In genomic region chr15:31326729-31327673, GRCh38 we compare ENCODE assay signal across 8 cellular contexts. TPM values are rescaled to one million over a fixed set of nuclear protein-coding genes. Genes with fewer than 3 reads are reported as not detected.
DNase-seq lines count a peak whose midpoint lies in the region; ATAC-seq and TF ChIP-seq lines count a peak whose summit lies in the region.

Gene KLF13 (plus strand): TSS chr15:31326835. CDS start chr15:31327213, 378 bp downstream.

- H3K9ac ChIP-seq in OCI-LY3 (ENCODE audit: low read length) = peak within 1 kb of the TSS; percentile 92

- H3K27me3 ChIP-seq in OCI-LY3 (ENCODE audit: low read depth, low read length) = no peaks in the 10 kb centered on the region

- DNase-seq in DMS53 (lab: John Stamatoyannopoulos, UW) (peak; percentile 89), DMS53 treated with DMSO at 0.1 percent for 48 hours (lab: John Stamatoyannopoulos, UW; ENCODE audit: unreplicated experiment) (no peak), cardiac septum (ENCODE audit: low spot score) (peak; percentile 86), progenitor cell of endocrine pancreas (ENCODE audit: low spot score, unreplicated experiment) (no peak), islet precursor cell (no peak)
- no peak for DNase-seq in activated naive CD8-positive, alpha-beta T cell treated with anti-CD3 and anti-CD28 coated beads, Interleukin-2, amount 10 ng/mL, durations not matched to agents 7 days and 5 days

- peak; percentile 17 for ATAC-seq in HG02798 (IDR thresholded peaks at IDR 0.05; ENCODE audit: poor library complexity, unreplicated experiment)
- ATAC-seq in activated naive CD8-positive, alpha-beta T cell treated with anti-CD3 and anti-CD28 coated beads, Interleukin-2, amount 10 ng/mL, durations not matched to agents 7 days and 5 days (ENCODE audit: low read depth) = peak; percentile 40

- H2AFZ ChIP-seq in OCI-LY3 (ENCODE audit: low read depth, low read length) = no peak within 1 kb of the TSS; the same call in 1 of the 2 replicates

- intact Hi-C loops in cardiac septum (cut with DNase I) = loop anchor here (1.0 to 5.0 kb wide), 6 partner anchors 70 to 335 kb away; partner anchors contain the start of gene MTMR10

- peaks cover 58% of the 10 kb centered on the region for H3K79me2 ChIP-seq in OCI-LY3 (ENCODE audit: low read length)

- POLR2A ChIA-PET in activated naive CD8-positive, alpha-beta T cell treated with anti-CD3 and anti-CD28 coated beads, Interleukin-2, amount 10 ng/mL, durations not matched to agents 7 days and 5 days (lab: Charles Lee) = interaction anchor here (0.6 to 8.2 kb wide), 30 partner anchors 8 to 166 kb away, joined by 3 to 126 read pairs (median 8); no protein-coding TSS in a partner anchor

- peaks cover 28% of the 10 kb centered on the region for H4K20me1 ChIP-seq in OCI-LY3 (ENCODE audit: insufficient read depth, low read length)

- peaks cover 15% of the 10 kb centered on the region for H3K36me3 Mint-ChIP-seq in activated naive CD8-positive, alpha-beta T cell treated with anti-CD3 and anti-CD28 coated beads, Interleukin-2, amount 10 ng/mL, durations not matched to agents 7 days and 5 days
- H3K36me3 Mint-ChIP-seq in progenitor cell of endocrine pancreas (ENCODE audit: insufficient read depth) = no peaks in the 10 kb centered on the region

- H3K4me3 Mint-ChIP-seq in activated naive CD8-positive, alpha-beta T cell treated with anti-CD3 and anti-CD28 coated beads, Interleukin-2, amount 10 ng/mL, durations not matched to agents 7 days and 5 days = peak within 1 kb of the TSS; percentile 94
- peak within 1 kb of the TSS; percentile 84 for H3K4me3 Mint-ChIP-seq in progenitor cell of endocrine pancreas (ENCODE audit: low read depth)

- no peak for TF ChIP-seq CTCF in OCI-LY3 (IDR thresholded peaks at IDR 0.05; ENCODE audit: low read depth, low read length)
- no peak for TF ChIP-seq CTCF in progenitor cell of endocrine pancreas (IDR thresholded peaks at IDR 0.05; ENCODE audit: unreplicated experiment)

- H3K27ac Mint-ChIP-seq in activated naive CD8-positive, alpha-beta T cell treated with anti-CD3 and anti-CD28 coated beads, Interleukin-2, amount 10 ng/mL, durations not matched to agents 7 days and 5 days = peak within 1 kb of the TSS; percentile 72
- H3K27ac Mint-ChIP-seq in progenitor cell of endocrine pancreas = peak within 1 kb of the TSS; percentile 85

- H3K27me3 Mint-ChIP-seq in activated naive CD8-positive, alpha-beta T cell treated with anti-CD3 and anti-CD28 coated beads, Interleukin-2, amount 10 ng/mL, durations not matched to agents 7 days and 5 days = no peaks in the 10 kb centered on the region
- H3K27me3 Mint-ChIP-seq in progenitor cell of endocrine pancreas = peaks cover 15% of the 10 kb centered on the region

- H3K9me3 ChIP-seq in OCI-LY3 (ENCODE audit: insufficient read depth, low read length) = no peaks in the 10 kb centered on the region

- H3K4me3 ChIP-seq in OCI-LY3 (ENCODE audit: low read length) = peak within 1 kb of the TSS; percentile 89

- peak within 1 kb of the TSS; percentile 97 for H3K4me2 ChIP-seq in OCI-LY3 (ENCODE audit: low read length)

- peaks cover 48% of the 10 kb centered on the region for H3K4me1 Mint-ChIP-seq in activated naive CD8-positive, alpha-beta T cell treated with anti-CD3 and anti-CD28 coated beads, Interleukin-2, amount 10 ng/mL, durations not matched to agents 7 days and 5 days
- H3K4me1 Mint-ChIP-seq in progenitor cell of endocrine pancreas (ENCODE audit: low read depth) = peaks cover 21% of the 10 kb centered on the region

- H3K4me1 ChIP-seq in OCI-LY3 (ENCODE audit: low read length) = peaks cover 49% of the 10 kb centered on the region

- H3K27ac ChIP-seq in OCI-LY3 (ENCODE audit: low read length) = peak within 1 kb of the TSS; percentile 94

- no peaks in the 10 kb centered on the region for H3K9me3 Mint-ChIP-seq in activated naive CD8-positive, alpha-beta T cell treated with anti-CD3 and anti-CD28 coated beads, Interleukin-2, amount 10 ng/mL, durations not matched to agents 7 days and 5 days
- H3K9me3 Mint-ChIP-seq in progenitor cell of endocrine pancreas (ENCODE audit: low read depth) = no peaks in the 10 kb centered on the region

- peaks cover 22% of the 10 kb centered on the region for H3K36me3 ChIP-seq in OCI-LY3 (replicated peaks; ENCODE audit: low read depth, low read length)

RNA-seq across cellular contexts. Expression of gene KLF13, which starts in this region (rescaled TPM):
- total RNA-seq in activated naive CD8-positive, alpha-beta T cell treated with anti-CD3 and anti-CD28 coated beads, Interleukin-2, amount 10 ng/mL, durations not matched to agents 7 days and 5 days = 100 to 1,000 TPM; 230 to 252 TPM
- total RNA-seq in cardiac septum (35.7 TPM), progenitor cell of endocrine pancreas (26.9 and 34.0 TPM in 2 replicates)

Comparison
In these comparisons a context has a peak if more than half of its experiments do, and no peak if none do; other contexts are left out.
1. DNase-seq: peak in DMS53 (single experiment) and cardiac septum (single experiment); none in DMS53 treated with DMSO at 0.1 percent for 48 hours (single experiment), activated naive CD8-positive, alpha-beta T cell treated with anti-CD3 and anti-CD28 coated beads, Interleukin-2, amount 10 ng/mL, durations not matched to agents 7 days and 5 days (single experiment), progenitor cell of endocrine pancreas (single experiment) and islet precursor cell (single experiment).